9 cellular contexts compared by ENCODE assay signal in the genomic region with DNA sequence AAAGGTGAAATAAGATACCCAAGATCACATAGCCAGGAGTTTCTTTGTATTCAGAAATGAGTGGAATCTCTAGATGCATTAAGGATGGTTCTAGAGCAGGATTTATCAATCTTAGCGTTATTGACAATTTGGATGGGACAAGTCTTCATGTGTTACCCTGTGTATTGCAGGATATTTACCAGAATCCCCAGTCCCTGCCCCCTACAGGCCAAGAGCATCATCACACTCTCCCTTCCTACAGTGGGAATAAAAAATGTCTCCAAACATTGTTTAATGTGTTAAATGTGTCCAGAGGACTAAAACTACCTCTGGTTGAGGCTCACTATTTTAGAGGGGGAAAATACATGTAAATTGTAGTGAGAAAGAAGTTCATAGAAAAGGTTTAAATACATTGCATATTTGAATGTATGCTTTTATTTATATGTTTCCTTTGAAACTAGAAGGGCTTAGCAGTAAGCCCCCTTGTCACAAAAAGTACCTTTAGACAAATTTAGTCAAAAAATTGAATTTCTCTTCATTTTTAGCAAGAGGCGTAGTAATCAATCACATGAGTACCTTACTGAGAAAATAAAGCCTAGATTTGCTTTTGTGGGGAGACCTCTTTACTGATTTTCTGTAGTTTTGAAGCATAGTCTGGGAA.
A peak's percentile ranks its signal among the peaks of the same experiment; 100 is the strongest.
DNase-seq lines count a peak whose midpoint lies in the region; ATAC-seq and TF ChIP-seq lines count a peak whose summit lies in the region.
"Had no signal": no experiment of that assay in that cellular context is flagged by ENCODE, and none has a peak within 500 bp of the region (broad histone marks: within the 10 kb centered on the region; RNA-seq: fewer than 3 reads in every experiment).

No MANE protein-coding gene starts in this region.

- H3K4me1 Mint-ChIP-seq in activated T-helper 17 cell treated with anti-CD3 and anti-CD28 coated beads, Interleukin-2, amount 50 U/mL, for 72 hours = peaks cover 5% of the 10 kb centered on the region

- H3K4me3 ChIP-seq in BE2C (ENCODE audit: low read depth, low read length) (no peak overlapping the region), prostate gland (no peak overlapping the region)

- no peak overlapping the region for H3K27ac ChIP-seq in prostate gland

- H3K9me3 Mint-ChIP-seq in activated T-helper 17 cell treated with anti-CD3 and anti-CD28 coated beads, Interleukin-2, amount 50 U/mL, for 72 hours = no peaks in the 10 kb centered on the region
- H3K9me3 Mint-ChIP-seq: IgD-negative memory B cell had no signal

- WGBS in prostate gland = 86% methylated on average over 2 of the region's 2 CpGs

- peaks cover 5% of the 10 kb centered on the region; the same call in 1 of the 2 replicates for H3K4me1 ChIP-seq in BE2C
- no peaks in the 10 kb centered on the region for H3K4me1 ChIP-seq in prostate gland (replicated peaks)

- no peaks in the 10 kb centered on the region for H3K27me3 Mint-ChIP-seq in activated T-helper 17 cell treated with anti-CD3 and anti-CD28 coated beads, Interleukin-2, amount 50 U/mL, for 72 hours
- H3K27me3 Mint-ChIP-seq: IgD-negative memory B cell had no signal

- H3K4me3 Mint-ChIP-seq in activated T-helper 17 cell treated with anti-CD3 and anti-CD28 coated beads, Interleukin-2, amount 50 U/mL, for 72 hours = no peak overlapping the region
- H3K4me3 Mint-ChIP-seq: IgD-negative memory B cell had no signal

- peak; percentile 40 for DNase-seq in BE2C
- DNase-seq in NCI-H1694 (lab: John Stamatoyannopoulos, UW) = peak; percentile 8
- peak; percentile 15 for DNase-seq in hepatic stellate cell (ENCODE audit: low spot score)
- DNase-seq in stimulated activated CD4-positive, alpha-beta T cell treated with anti-CD3 and anti-CD28 coated beads, Interleukin-4, amount 100 ng/mL, for 24 hours = peak; percentile 35
- DNase-seq in dedifferentiated amniotic fluid mesenchymal stem cell (ENCODE audit: extremely low spot score) = no peak
- no peak for DNase-seq in prostate gland (ENCODE audit: low spot score)

- no peak overlapping the region for H3K27ac Mint-ChIP-seq in activated T-helper 17 cell treated with anti-CD3 and anti-CD28 coated beads, Interleukin-2, amount 50 U/mL, for 72 hours
- H3K27ac Mint-ChIP-seq: IgD-negative memory B cell had no signal

- H3K36me3 Mint-ChIP-seq in activated T-helper 17 cell treated with anti-CD3 and anti-CD28 coated beads, Interleukin-2, amount 50 U/mL, for 72 hours (ENCODE audit: low read depth) = peaks cover 37% of the 10 kb centered on the region

- intact Hi-C loops in prostate gland (cut with DNase I) = no loop called here

- TF ChIP-seq CTCF in BE2C (IDR thresholded peaks at IDR 0.05; ENCODE audit: low read depth, low read length) (peak; percentile 86), prostate gland (IDR thresholded peaks at IDR 0.05) (peak in 2 of 4 experiments; percentile 12 to 25)

- H3K9me3 ChIP-seq in BE2C = no peaks in the 10 kb centered on the region
- H3K9me3 ChIP-seq in prostate gland = no peaks in the 10 kb centered on the region

- no peak for TF ChIP-seq POLR2A in prostate gland (IDR thresholded peaks at IDR 0.05)

- peak; percentile 72 for ATAC-seq in GM18502 (IDR thresholded peaks at IDR 0.05; ENCODE audit: poor library complexity, unreplicated experiment)
- ATAC-seq in activated T-helper 17 cell treated with anti-CD3 and anti-CD28 coated beads, Interleukin-2, amount 50 U/mL, for 72 hours (replicated peaks) = peak; percentile 46

- H3K27me3 ChIP-seq in BE2C (no peaks in the 10 kb centered on the region), prostate gland (replicated peaks; ENCODE audit: insufficient read depth) (no peaks in the 10 kb centered on the region)

- H3K36me3 ChIP-seq in BE2C (peaks cover 3% of the 10 kb centered on the region; the same call in 1 of the 2 replicates), prostate gland (no peaks in the 10 kb centered on the region)

Comparison
In these comparisons a context has a peak if more than half of its experiments do, and no peak if none do; other contexts are left out.
1. DNase-seq: peak in BE2C (single experiment), NCI-H1694 (single experiment), hepatic stellate cell (single experiment) and stimulated activated CD4-positive, alpha-beta T cell treated with anti-CD3 and anti-CD28 coated beads, Interleukin-4, amount 100 ng/mL, for 24 hours (single experiment); none in dedifferentiated amniotic fluid mesenchymal stem cell (single experiment) and prostate gland (single experiment).